In the genomic region with DNA sequence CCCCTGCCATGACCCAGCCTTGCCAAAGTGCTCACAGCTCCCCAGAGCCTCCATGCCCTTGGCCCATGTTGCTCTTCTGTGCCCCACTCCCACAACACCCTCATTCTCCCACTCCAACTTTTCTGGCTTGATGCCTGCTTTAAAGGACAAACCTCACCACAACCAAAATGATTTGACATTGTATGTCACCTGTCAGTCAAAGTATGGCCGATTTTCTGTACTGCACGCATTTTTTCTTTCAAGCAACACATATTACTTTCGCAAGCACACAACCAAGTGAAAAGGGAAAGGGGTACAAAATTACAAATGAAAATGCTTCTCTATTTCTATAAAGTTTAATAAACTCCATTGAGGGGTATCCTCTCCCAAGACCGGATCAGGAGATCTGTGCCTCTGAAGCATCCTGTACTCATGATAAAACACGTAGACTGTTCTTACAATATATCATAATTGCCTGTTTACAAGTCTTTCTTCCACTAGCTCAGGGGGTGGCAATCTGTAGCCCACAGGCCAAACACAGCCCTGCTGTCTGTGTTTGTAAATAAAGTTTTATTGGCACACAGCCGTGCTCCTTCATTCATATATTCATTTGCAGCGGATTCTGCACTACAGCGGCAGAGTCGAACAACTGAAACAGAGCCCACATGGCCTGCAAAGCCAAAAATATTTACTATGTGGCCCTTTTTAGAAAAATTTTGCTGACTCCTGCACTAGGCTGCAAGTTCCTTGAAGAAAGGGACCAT, we compare ENCODE assay signal across 1 cellular context.
TF ChIP-seq lines count a peak whose summit lies in the region.

No MANE protein-coding gene starts in this region.

TF ChIP-seq in GM12878, 131 proteins besides CTCF, POLR2A, EP300 and RAD21:
- TF ChIP-seq, protein P1, sequence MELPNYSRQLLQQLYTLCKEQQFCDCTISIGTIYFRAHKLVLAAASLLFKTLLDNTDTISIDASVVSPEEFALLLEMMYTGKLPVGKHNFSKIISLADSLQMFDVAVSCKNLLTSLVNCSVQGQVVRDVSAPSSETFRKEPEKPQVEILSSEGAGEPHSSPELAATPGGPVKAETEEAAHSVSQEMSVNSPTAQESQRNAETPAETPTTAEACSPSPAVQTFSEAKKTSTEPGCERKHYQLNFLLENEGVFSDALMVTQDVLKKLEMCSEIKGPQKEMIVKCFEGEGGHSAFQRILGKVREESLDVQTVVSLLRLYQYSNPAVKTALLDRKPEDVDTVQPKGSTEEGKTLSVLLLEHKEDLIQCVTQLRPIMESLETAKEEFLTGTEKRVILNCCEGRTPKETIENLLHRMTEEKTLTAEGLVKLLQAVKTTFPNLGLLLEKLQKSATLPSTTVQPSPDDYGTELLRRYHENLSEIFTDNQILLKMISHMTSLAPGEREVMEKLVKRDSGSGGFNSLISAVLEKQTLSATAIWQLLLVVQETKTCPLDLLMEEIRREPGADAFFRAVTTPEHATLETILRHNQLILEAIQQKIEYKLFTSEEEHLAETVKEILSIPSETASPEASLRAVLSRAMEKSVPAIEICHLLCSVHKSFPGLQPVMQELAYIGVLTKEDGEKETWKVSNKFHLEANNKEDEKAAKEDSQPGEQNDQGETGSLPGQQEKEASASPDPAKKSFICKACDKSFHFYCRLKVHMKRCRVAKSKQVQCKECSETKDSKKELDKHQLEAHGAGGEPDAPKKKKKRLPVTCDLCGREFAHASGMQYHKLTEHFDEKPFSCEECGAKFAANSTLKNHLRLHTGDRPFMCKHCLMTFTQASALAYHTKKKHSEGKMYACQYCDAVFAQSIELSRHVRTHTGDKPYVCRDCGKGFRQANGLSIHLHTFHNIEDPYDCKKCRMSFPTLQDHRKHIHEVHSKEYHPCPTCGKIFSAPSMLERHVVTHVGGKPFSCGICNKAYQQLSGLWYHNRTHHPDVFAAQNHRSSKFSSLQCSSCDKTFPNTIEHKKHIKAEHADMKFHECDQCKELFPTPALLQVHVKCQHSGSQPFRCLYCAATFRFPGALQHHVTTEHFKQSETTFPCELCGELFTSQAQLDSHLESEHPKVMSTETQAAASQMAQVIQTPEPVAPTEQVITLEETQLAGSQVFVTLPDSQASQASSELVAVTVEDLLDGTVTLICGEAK (IDR thresholded peaks at IDR 0.05; ENCODE audit: borderline replicate concordance) = peak; percentile 69
- TF ChIP-seq, protein P2, sequence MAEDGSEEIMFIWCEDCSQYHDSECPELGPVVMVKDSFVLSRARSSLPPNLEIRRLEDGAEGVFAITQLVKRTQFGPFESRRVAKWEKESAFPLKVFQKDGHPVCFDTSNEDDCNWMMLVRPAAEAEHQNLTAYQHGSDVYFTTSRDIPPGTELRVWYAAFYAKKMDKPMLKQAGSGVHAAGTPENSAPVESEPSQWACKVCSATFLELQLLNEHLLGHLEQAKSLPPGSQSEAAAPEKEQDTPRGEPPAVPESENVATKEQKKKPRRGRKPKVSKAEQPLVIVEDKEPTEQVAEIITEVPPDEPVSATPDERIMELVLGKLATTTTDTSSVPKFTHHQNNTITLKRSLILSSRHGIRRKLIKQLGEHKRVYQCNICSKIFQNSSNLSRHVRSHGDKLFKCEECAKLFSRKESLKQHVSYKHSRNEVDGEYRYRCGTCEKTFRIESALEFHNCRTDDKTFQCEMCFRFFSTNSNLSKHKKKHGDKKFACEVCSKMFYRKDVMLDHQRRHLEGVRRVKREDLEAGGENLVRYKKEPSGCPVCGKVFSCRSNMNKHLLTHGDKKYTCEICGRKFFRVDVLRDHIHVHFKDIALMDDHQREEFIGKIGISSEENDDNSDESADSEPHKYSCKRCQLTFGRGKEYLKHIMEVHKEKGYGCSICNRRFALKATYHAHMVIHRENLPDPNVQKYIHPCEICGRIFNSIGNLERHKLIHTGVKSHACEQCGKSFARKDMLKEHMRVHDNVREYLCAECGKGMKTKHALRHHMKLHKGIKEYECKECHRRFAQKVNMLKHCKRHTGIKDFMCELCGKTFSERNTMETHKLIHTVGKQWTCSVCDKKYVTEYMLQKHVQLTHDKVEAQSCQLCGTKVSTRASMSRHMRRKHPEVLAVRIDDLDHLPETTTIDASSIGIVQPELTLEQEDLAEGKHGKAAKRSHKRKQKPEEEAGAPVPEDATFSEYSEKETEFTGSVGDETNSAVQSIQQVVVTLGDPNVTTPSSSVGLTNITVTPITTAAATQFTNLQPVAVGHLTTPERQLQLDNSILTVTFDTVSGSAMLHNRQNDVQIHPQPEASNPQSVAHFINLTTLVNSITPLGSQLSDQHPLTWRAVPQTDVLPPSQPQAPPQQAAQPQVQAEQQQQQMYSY (CRISPR knock-in tag; IDR thresholded peaks at IDR 0.05) = no peak
